ENCODE assay signal across 8 cellular contexts in the genomic region with DNA sequence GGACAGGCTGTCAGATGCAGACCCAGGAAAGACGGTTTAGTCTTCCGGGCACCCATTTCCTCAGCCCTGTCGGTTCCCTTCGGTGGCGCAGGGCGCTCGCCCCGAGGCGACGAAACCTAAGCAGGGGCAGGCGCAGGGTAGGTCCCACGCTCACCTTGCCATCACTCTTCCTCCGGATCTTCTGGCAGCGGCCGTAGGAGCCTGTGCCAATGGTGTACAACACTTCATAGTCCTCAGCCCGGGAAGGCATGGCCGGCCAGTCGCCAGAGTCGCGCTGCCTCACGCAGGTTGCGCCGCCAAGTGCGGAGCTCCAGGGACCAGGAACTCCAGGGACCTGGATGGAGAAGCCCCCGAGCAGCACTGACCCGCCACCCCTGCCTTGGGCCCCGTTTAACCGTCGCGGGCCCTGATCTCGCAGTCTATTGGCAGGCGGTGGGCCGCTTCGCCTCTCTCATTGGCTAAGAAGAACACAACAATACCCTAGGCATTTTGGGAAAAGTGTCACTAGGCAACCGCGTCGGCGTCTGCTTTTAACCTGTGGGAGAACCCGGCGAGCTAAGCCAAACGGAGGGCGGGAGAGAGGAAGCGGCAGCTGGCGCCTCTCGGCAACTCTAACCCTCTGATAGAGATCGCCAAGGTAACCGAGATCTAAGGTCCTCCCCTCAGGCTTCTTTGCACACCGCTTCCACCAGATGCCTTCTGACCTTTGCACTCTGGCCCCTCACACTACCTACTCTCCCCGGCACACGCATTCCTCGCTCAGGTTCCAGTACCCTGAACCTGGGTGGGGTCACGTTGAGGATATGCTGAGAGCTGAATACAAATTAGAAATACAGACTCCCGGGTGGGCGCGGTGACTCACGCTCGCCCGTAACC. TPM values are rescaled to one million over a fixed set of nuclear protein-coding genes. Genes with fewer than 3 reads are reported as not detected.
DNase-seq lines count a peak whose midpoint lies in the region; ATAC-seq and TF ChIP-seq lines count a peak whose summit lies in the region.

Gene NEK2, minus strand, starts transcription at position 392 of the 876 bp plus-strand sequence. Its CDS starts 142 bp downstream, at position 250.

- H3K36me3 ChIP-seq in mucosa of rectum (ENCODE audit: control insufficient read depth in 2 of 2, insufficient read depth in 2 of 2, low read length in 2 of 2) = no peaks in the 10 kb centered on the region

- no peak for TF ChIP-seq CTCF in epithelial cell of proximal tubule (conservative IDR thresholded peaks at IDR 0.05; ENCODE audit: low read depth, low read length)

- peak; percentile 95 for ATAC-seq in GM21528 (IDR thresholded peaks at IDR 0.05; ENCODE audit: low FRiP score, unreplicated experiment)

- DNase-seq in DMS153 (lab: John Stamatoyannopoulos, UW) (peak; percentile 99), HuH-7.5 (ENCODE audit: low spot score) (peak; percentile 65), OCI-M1 (lab: John Stamatoyannopoulos, UW) (peak; percentile 97), activated T-cell treated with anti-CD3 and anti-CD28 coated beads for 1 hour (ENCODE audit: low read depth) (peak; percentile 72), epithelial cell of proximal tubule (ENCODE audit: low read depth) (peak; percentile 70)
- peak; percentile 56 to 61 for DNase-seq in stimulated activated CD8-positive, alpha-beta memory T cell treated with anti-CD3 and anti-CD28 coated beads, Interleukin-4, amount 100 ng/mL, for 4 hours (ENCODE audit: low read depth in 2 of 2, low spot score in 1 of 2)

- H3K4me1 ChIP-seq in mucosa of rectum (ENCODE audit: control insufficient read depth in 2 of 2, insufficient read depth in 2 of 2, low read length in 2 of 2) = peaks cover 5 to 6% of the 10 kb centered on the region in 2 donors

- H3K27ac ChIP-seq in mucosa of rectum (ENCODE audit: low read depth in 2 of 2, low read length in 2 of 2) = peak within 1 kb of the TSS in 1 of 2 donors; percentile 16

- H3K9me3 ChIP-seq in mucosa of rectum (ENCODE audit: control insufficient read depth in 2 of 2, low read length in 2 of 2) = no peaks in the 10 kb centered on the region

- no peaks in the 10 kb centered on the region for H3K27me3 ChIP-seq in mucosa of rectum (ENCODE audit: control insufficient read depth in 2 of 2, insufficient read depth in 2 of 2, low read length in 2 of 2)

- peak within 1 kb of the TSS; percentile 66 for H3K4me3 ChIP-seq in epithelial cell of proximal tubule (ENCODE audit: low read depth, low read length)
- peak within 1 kb of the TSS; percentile 70 to 85 for H3K4me3 ChIP-seq in mucosa of rectum (ENCODE audit: low read length in 2 of 2)

- peak within 1 kb of the TSS; percentile 49 to 60 for H3K9ac ChIP-seq in mucosa of rectum (ENCODE audit: low read depth in 1 of 2, low read length in 2 of 2)

RNA-seq across cellular contexts. Expression of gene NEK2, which starts in this region (rescaled TPM):
- 28.0 and 36.4 TPM in 2 replicates for total RNA-seq in epithelial cell of proximal tubule
